10 cellular contexts compared by ENCODE assay signal in genomic region chr22:36336246-36337182, GRCh38. TPM values are rescaled to one million over a fixed set of nuclear protein-coding genes. Genes with fewer than 3 reads are reported as not detected.
DNase-seq lines count a peak whose midpoint lies in the region; ATAC-seq and TF ChIP-seq lines count a peak whose summit lies in the region.
"Had no signal": no experiment of that assay in that cellular context is flagged by ENCODE, and none has a peak within 500 bp of the region (broad histone marks: within the 10 kb centered on the region; RNA-seq: fewer than 3 reads in every experiment).

No MANE protein-coding gene starts in this region.

- no peak for DNase-seq in Peyer's patch
- no peak for DNase-seq in endothelial cell (ENCODE audit: low spot score)
- no peak for DNase-seq in osteocyte (ENCODE audit: extremely low spot score, unreplicated experiment)
- DNase-seq in DMS 273 (lab: John Stamatoyannopoulos, UW; ENCODE audit: unreplicated experiment) = no peak
- DNase-seq in NCI-H774 (lab: John Stamatoyannopoulos, UW) = no peak
- DNase-seq in NK-92 treated with Interleukin-12 subunit alpha and Interleukin-12 subunit beta, amount 100 ng/mL, for 24 hours (lab: John Stamatoyannopoulos, UW) = no peak
- DNase-seq: activated CD4-positive, CD25-positive, alpha-beta regulatory T cell treated with anti-CD3 and anti-CD28 coated beads, Interleukin-2, amount 50 U/mL, for 72 hours; NCI-H1417 had no signal

- H3K9me3 Mint-ChIP-seq in endothelial cell (ENCODE audit: unreplicated experiment) (no peaks in the 10 kb centered on the region), osteocyte (ENCODE audit: unreplicated experiment) (no peaks in the 10 kb centered on the region)

- TF ChIP-seq CTCF in C4-2B (conservative IDR thresholded peaks at IDR 0.05) = no peak
- no peak for TF ChIP-seq CTCF in Peyer's patch (IDR thresholded peaks at IDR 0.05)
- TF ChIP-seq CTCF in endothelial cell (IDR thresholded peaks at IDR 0.05; ENCODE audit: unreplicated experiment) = no peak
- no peak for TF ChIP-seq CTCF in osteocyte (IDR thresholded peaks at IDR 0.05)

- no peak for ATAC-seq in GM21381 (IDR thresholded peaks at IDR 0.05; ENCODE audit: unreplicated experiment)

- H3K36me3 Mint-ChIP-seq in endothelial cell (ENCODE audit: low read depth, unreplicated experiment) (peaks cover 58% of the 10 kb centered on the region), osteocyte (ENCODE audit: unreplicated experiment) (peaks cover 59% of the 10 kb centered on the region)

- H3K36me3 ChIP-seq in Peyer's patch = peaks cover 0 to 85% (median 0%) of the 10 kb centered on the region in 3 donors

- H3K27me3 Mint-ChIP-seq in endothelial cell (ENCODE audit: unreplicated experiment) (peaks cover 20% of the 10 kb centered on the region), osteocyte (ENCODE audit: unreplicated experiment) (no peaks in the 10 kb centered on the region)

- H3K9me3 ChIP-seq in Peyer's patch = no peaks in the 10 kb centered on the region

- H3K27me3 ChIP-seq in Peyer's patch = no peaks in the 10 kb centered on the region

- peaks cover 2 to 86% (median 35%) of the 10 kb centered on the region in 4 donors for H3K4me1 ChIP-seq in Peyer's patch

- no peak for TF ChIP-seq POLR2A in Peyer's patch (IDR thresholded peaks at IDR 0.05)

- H3K4me1 Mint-ChIP-seq in endothelial cell (ENCODE audit: unreplicated experiment) = peaks cover 65% of the 10 kb centered on the region
- peaks cover 92% of the 10 kb centered on the region for H3K4me1 Mint-ChIP-seq in osteocyte (ENCODE audit: unreplicated experiment)

- H3K4me3 ChIP-seq in Peyer's patch = no peak overlapping the region

- H3K27ac ChIP-seq in C4-2B (peak overlapping the region; percentile 96), Peyer's patch (peak overlapping the region; percentile 86 to 95 (median 88))

- H3K4me3 Mint-ChIP-seq in endothelial cell (ENCODE audit: unreplicated experiment) (peak overlapping the region; percentile 65), osteocyte (ENCODE audit: unreplicated experiment) (peak overlapping the region; percentile 38)

- H3K27ac Mint-ChIP-seq in endothelial cell (ENCODE audit: unreplicated experiment) (peak overlapping the region; percentile 86), osteocyte (ENCODE audit: unreplicated experiment) (peak overlapping the region; percentile 100)

RNA-seq across cellular contexts. Expression of gene MYH9, which starts 51.3 kb away (rescaled TPM):
- total RNA-seq in Peyer's patch = 100 to 1,000 TPM; 337 to 553 (median 433) TPM
- total RNA-seq in endothelial cell (ENCODE audit: unreplicated experiment) = 931 TPM
- 938 and 1,044 TPM in 2 replicates for total RNA-seq in osteocyte
